In genomic region chr7:114548576-114548975, GRCh38 we compare ENCODE assay signal across 29 cellular contexts.
"Had no signal": no experiment of that assay in that cellular context is flagged by ENCODE, and none has a peak within 500 bp of the region (broad histone marks: within the 10 kb centered on the region; RNA-seq: fewer than 3 reads in every experiment).

No MANE protein-coding gene starts in this region.

- DNase-seq: activated CD4-positive, alpha-beta memory T cell treated with anti-CD3 and anti-CD28 coated beads for 36 hours; activated CD4-positive, alpha-beta T cell treated with anti-CD3 and anti-CD28 coated beads, Interleukin-2, amount 10 ng/mL, durations not matched to agents 24 days and 14 days; activated CD8-positive, alpha-beta memory T cell treated with anti-CD3 and anti-CD28 coated beads, Interleukin-2, amount 50 U/mL, for 48 hours; activated gamma-delta T cell; activated naive CD4-positive, alpha-beta T cell treated with anti-CD3 and anti-CD28 coated beads, Interleukin-2, amount 10 ng/mL, durations not matched to agents 7 days and 5 days; activated naive CD8-positive, alpha-beta T cell treated with anti-CD3 and anti-CD28 coated beads, Interleukin-2, amount 10 ng/mL, durations not matched to agents 7 days and 5 days; activated T-cell treated with anti-CD3 and anti-CD28 coated beads, Interleukin-2, amount 50 U/mL, for 24 hours; amniotic stem cell; central memory CD4-positive, alpha-beta T cell; effector CD8-positive, alpha-beta T cell; gastrocnemius medialis; glutamatergic neuron; left lung; lower lobe of right lung; mesenchymal stem cell; natural killer cell; occipital lobe; stimulated activated CD4-positive, alpha-beta T cell treated with anti-CD3 and anti-CD28 coated beads, Interleukin-15, amount 100 ng/mL, for 24 hours; stimulated activated CD4-positive, alpha-beta T cell treated with anti-CD3 and anti-CD28 coated beads, Interleukin-2, amount 100 ng/mL, for 24 hours; stimulated activated naive B cell treated with anti-CD40 and anti-IgM and Interleukin-4, amounts not matched to agents 10 μg/mL and 1 μg/mL and 100 μg/mL, for 72 hours; stomach; T-helper 17 cell; T1000; thyroid gland; upper lobe of right lung; WERI-Rb-1 had no signal

- H3K4me3 ChIP-seq: gastrocnemius medialis, left lung, lower lobe of right lung, neural progenitor cell, right atrium auricular region, stomach, thyroid gland, upper lobe of right lung had no signal

- ATAC-seq: activated CD4-positive, CD25-positive, alpha-beta regulatory T cell treated with anti-CD3 and anti-CD28 coated beads, Interleukin-2, amount 50 U/mL, for 24 hours; gastrocnemius medialis; left lung; lower lobe of right lung; natural killer cell; stimulated activated naive B cell treated with anti-CD40 and anti-IgM and Interleukin-4, amounts not matched to agents 10 μg/mL and 1 μg/mL and 100 μg/mL, for 72 hours; T-helper 17 cell; upper lobe of right lung had no signal
